In genomic region chr11:12725047-12725862, GRCh38 we compare ENCODE assay signal across 11 cellular contexts. TPM values are rescaled to one million over a fixed set of nuclear protein-coding genes. Genes with fewer than 3 reads are reported as not detected.
DNase-seq lines count a peak whose midpoint lies in the region; ATAC-seq, FAIRE-seq and TF ChIP-seq lines count a peak whose summit lies in the region.
"Had no signal": no experiment of that assay in that cellular context is flagged by ENCODE, and none has a peak within 500 bp of the region (broad histone marks: within the 10 kb centered on the region; RNA-seq: fewer than 3 reads in every experiment).

No MANE protein-coding gene starts in this region.

- in situ Hi-C loops in Panc1 (cut with HindIII; ENCODE audit: low pct_unique_long_range_greater_than_20kb, low sequenced_read_pairs), result no loop called here

- H3K36me3 ChIP-seq in Panc1 (ENCODE audit: control insufficient read depth, insufficient read depth, low read length) (no peaks in the 10 kb centered on the region), esophagus muscularis mucosa (no peaks in the 10 kb centered on the region), osteoblast (ENCODE audit: insufficient read depth, low read length) (no peaks in the 10 kb centered on the region)
- H3K36me3 ChIP-seq: HAP-1 had no signal

- H3K4me2 ChIP-seq in A549 (peak overlapping the region; percentile 94), osteoblast (ENCODE audit: insufficient read depth, low read length) (no peak overlapping the region)

- H4K20me1 ChIP-seq in osteoblast (ENCODE audit: insufficient read depth, low read length), result peaks cover 87% of the 10 kb centered on the region

- no peaks in the 10 kb centered on the region for H3K27me3 ChIP-seq in Panc1 (ENCODE audit: control insufficient read depth, insufficient read depth, low read length)
- H3K27me3 ChIP-seq in esophagus muscularis mucosa, result no peaks in the 10 kb centered on the region
- H3K27me3 ChIP-seq in osteoblast (ENCODE audit: insufficient read depth, low read length), result no peaks in the 10 kb centered on the region

- no peak for FAIRE-seq in A549 (lab: Jason Lieb, UNC)

- TF ChIP-seq POLR2A in A549 (IDR thresholded peaks at IDR 0.05; ENCODE audit: low read length), result no peak
- no peak for TF ChIP-seq POLR2A in esophagus muscularis mucosa (IDR thresholded peaks at IDR 0.05; ENCODE audit: low read depth)

- no peak overlapping the region for H2AFZ ChIP-seq in osteoblast (ENCODE audit: low read length)

- DNase-seq in A549 (ENCODE audit: low read depth in 1 of 2, low spot score in 1 of 2) (no peak), Panc1 (ENCODE audit: low read depth, low spot score) (no peak), esophagus muscularis mucosa (ENCODE audit: extremely low spot score) (no peak), osteoblast (ENCODE audit: insufficient read length, low spot score, missing footprints) (no peak), NCI-H2029 treated with DMSO at 0.1 percent for 48 hours (lab: John Stamatoyannopoulos, UW) (no peak), NCI-H345 treated with DMSO at 0.1 percent for 48 hours (lab: John Stamatoyannopoulos, UW; ENCODE audit: unreplicated experiment) (no peak), mesenteric fat pad (ENCODE audit: low spot score) (no peak)
- DNase-seq: NCI-H82; stimulated activated naive B cell treated with anti-CD40 and anti-IgM and Interleukin-4, amounts not matched to agents 10 μg/mL and 1 μg/mL and 100 μg/mL, for 72 hours had no signal

- TF ChIP-seq RAD21 in A549 (conservative IDR thresholded peaks at IDR 0.05 in 1 of 2, IDR thresholded peaks at IDR 0.05 in 1 of 2), result no peak

- POLR2A ChIA-PET in A549 (lab: Yijun Ruan, JAX) (no interaction called here), Panc1 (lab: Charles Lee) (no interaction called here)

- H3K9me3 ChIP-seq in A549, result no peaks in the 10 kb centered on the region
- no peaks in the 10 kb centered on the region for H3K9me3 ChIP-seq in Panc1 (ENCODE audit: control insufficient read depth, insufficient read depth, low read depth, low read length)
- no peaks in the 10 kb centered on the region for H3K9me3 ChIP-seq in esophagus muscularis mucosa
- no peaks in the 10 kb centered on the region for H3K9me3 ChIP-seq in osteoblast (ENCODE audit: low read depth, low read length)
- H3K9me3 ChIP-seq: HAP-1 had no signal

- peak overlapping the region; percentile 29; the same call in 1 of the 3 replicates for H3K4me3 ChIP-seq in A549
- no peak overlapping the region for H3K4me3 ChIP-seq in Panc1 (ENCODE audit: low read depth in 2 of 2, low read length in 2 of 2)
- H3K4me3 ChIP-seq in esophagus muscularis mucosa, result no peak overlapping the region
- H3K4me3 ChIP-seq in osteoblast (ENCODE audit: insufficient read depth, low read length), result no peak overlapping the region
- H3K4me3 ChIP-seq: HAP-1 had no signal

- ATAC-seq in A549 (no peak), Panc1 (no peak), GM19351 (IDR thresholded peaks at IDR 0.05; ENCODE audit: unreplicated experiment) (no peak)
- ATAC-seq: stimulated activated naive B cell treated with anti-CD40 and anti-IgM and Interleukin-4, amounts not matched to agents 10 μg/mL and 1 μg/mL and 100 μg/mL, for 72 hours had no signal

- TF ChIP-seq CTCF in A549 (IDR thresholded peaks at IDR 0.05) (no peak), Panc1 (IDR thresholded peaks at IDR 0.05) (no peak), esophagus muscularis mucosa (IDR thresholded peaks at IDR 0.05) (no peak), osteoblast (IDR thresholded peaks at IDR 0.05; ENCODE audit: extremely low read depth, low read depth, low read length) (no peak)

- 79% methylated on average over 8 of the region's 8 CpGs for WGBS in A549 (ENCODE audit: missing lambda C conversion rate)
- WGBS in esophagus muscularis mucosa, result 86% methylated on average over 8 of the region's 8 CpGs

- CTCF ChIA-PET in A549 (lab: Yijun Ruan, JAX), result no interaction called here
- CTCF ChIA-PET in Panc1 (lab: Charles Lee), result no interaction called here

- peak overlapping the region; percentile 77 to 91 for H3K27ac ChIP-seq in A549
- peak overlapping the region; percentile 60 for H3K27ac ChIP-seq in Panc1 (ENCODE audit: low read length)
- peak overlapping the region in 3 of 4 donors; percentile 43 to 63 (median 56) for H3K27ac ChIP-seq in esophagus muscularis mucosa (replicated peaks in 1 of 4)
- H3K27ac ChIP-seq in osteoblast (ENCODE audit: low read depth, low read length), result peak overlapping the region; percentile 88

- H3K4me1 ChIP-seq in A549, result peaks cover 98% of the 10 kb centered on the region
- H3K4me1 ChIP-seq in Panc1 (ENCODE audit: control insufficient read depth, insufficient read depth, low read length), result peaks cover 89% of the 10 kb centered on the region
- H3K4me1 ChIP-seq in esophagus muscularis mucosa, result peaks cover 46 to 69% (median 50%) of the 10 kb centered on the region in 4 donors
- H3K4me1 ChIP-seq in osteoblast (ENCODE audit: insufficient read depth, low read length), result peaks cover 59% of the 10 kb centered on the region

- TSS peak; percentile 12 for BruUV-seq in Panc1 (replicated peaks; lab: Mats Ljungman, UMichigan)

- intact Hi-C loops in Panc1 (cut with micrococcal nuclease; ENCODE audit: unreplicated experiment) (no loop called here), esophagus muscularis mucosa (cut with DNase I) (no loop called here)

- peaks cover 100% of the 10 kb centered on the region for H3K79me2 ChIP-seq in osteoblast (ENCODE audit: insufficient read depth, low read length)

- TF ChIP-seq EP300 in A549 (IDR thresholded peaks at IDR 0.05) (no peak), esophagus muscularis mucosa (IDR thresholded peaks at IDR 0.05) (no peak)

TF ChIP-seq in A549, 52 proteins besides CTCF, POLR2A, EP300 and RAD21 (continues in another document):
- TF ChIP-seq ZC3H11A (IDR thresholded peaks at IDR 0.05) (no peak), HOXA7 (CRISPR knock-in tag; IDR thresholded peaks at IDR 0.05) (no peak), ELK1 (IDR thresholded peaks at IDR 0.05; ENCODE audit: low read depth, low read length) (no peak), FOSL2 (IDR thresholded peaks at IDR 0.05) (no peak), FOSL2 (CRISPR knock-in tag; IDR thresholded peaks at IDR 0.05) (no peak), KDM1A (IDR thresholded peaks at IDR 0.05; ENCODE audit: low read depth) (no peak; the same call in 1 of the 2 replicates), REST (IDR thresholded peaks at IDR 0.05) (no peak), NPAS2 (CRISPR knock-in tag; IDR thresholded peaks at IDR 0.05; ENCODE audit: borderline replicate concordance) (no peak), FOXS1 (CRISPR knock-in tag; IDR thresholded peaks at IDR 0.05) (no peak), EHF (CRISPR knock-in tag; IDR thresholded peaks at IDR 0.05) (no peak)

RNA-seq across cellular contexts. Expression of gene TEAD1, which starts 51.0 kb away (rescaled TPM):
- polyA plus RNA-seq in A549 (2011; rRNA removed) (110 and 112 TPM in 2 replicates), A549 (2017; fragmentation: RNase III; extraction: RNeasy Plus Mini Kit Qiagen cat#74134 plus additional on column Dnase treatment) (110 to 116 TPM (median 111 TPM) in 3 replicates)
- polyA plus RNA-seq in A549 (2012; cell fraction: cytosol; rRNA removed), result 29.0 and 41.5 TPM in 2 replicates
- polyA plus RNA-seq in A549 (2012; cell fraction: nucleus; rRNA removed), result 45.0 and 63.7 TPM in 2 replicates
- polyA minus RNA-seq in A549 (2011; rRNA and poly(A)+ RNA removed), result 144 and 157 TPM in 2 replicates
- total RNA-seq in Panc1 (2021; ENCODE audit: unreplicated experiment) (102 TPM), esophagus muscularis mucosa (100 to 1,000 TPM; 147 to 307 (median 232) TPM), osteoblast (166 and 176 TPM in 2 replicates), mesenteric fat pad (150 TPM)
- polyA plus RNA-seq in Panc1 (2012; ENCODE audit: insufficient read length), result 37.0 TPM
